ENCODE assay signal across 26 cellular contexts in the genomic region with DNA sequence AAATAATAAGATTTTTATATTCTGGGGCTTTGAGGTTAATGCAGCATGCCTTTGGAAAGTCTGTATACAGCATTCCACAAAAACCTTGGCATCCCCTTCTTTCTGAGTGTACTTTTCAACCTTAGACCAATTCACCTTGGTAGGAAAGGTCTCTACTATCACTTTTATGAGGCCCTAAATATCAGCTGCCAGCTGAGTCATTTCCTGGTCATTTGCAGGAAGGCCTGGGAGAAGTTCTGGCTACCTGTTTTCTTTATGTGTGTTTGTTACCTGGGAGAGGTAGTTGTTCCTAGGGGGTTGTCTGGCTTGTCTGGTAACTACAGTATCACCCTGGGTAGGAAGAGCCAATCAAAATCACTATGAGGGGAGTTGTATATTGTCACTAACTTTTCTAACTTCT. TPM values are rescaled to one million over a fixed set of nuclear protein-coding genes. Genes with fewer than 3 reads are reported as not detected.
DNase-seq lines count a peak whose midpoint lies in the region; ATAC-seq, FAIRE-seq and TF ChIP-seq lines count a peak whose summit lies in the region.
"Had no signal": no experiment of that assay in that cellular context is flagged by ENCODE, and none has a peak within 500 bp of the region (broad histone marks: within the 10 kb centered on the region; RNA-seq: fewer than 3 reads in every experiment).

No MANE protein-coding gene starts in this region.

- peak overlapping the region; percentile 70 for H3K27ac Mint-ChIP-seq in MCF 10A (ENCODE audit: low read depth, unreplicated experiment)
- peak overlapping the region; percentile 57; the same call in 1 of the 2 replicates for H3K27ac Mint-ChIP-seq in WTC11
- H3K27ac Mint-ChIP-seq: activated B cell treated with CpG ODN at 0.5 μM for 24 hours; B cell; effector memory CD8-positive, alpha-beta T cell; naive thymus-derived CD4-positive, alpha-beta T cell had no signal

- H3K4me3 Mint-ChIP-seq in MCF 10A (ENCODE audit: unreplicated experiment) (no peak overlapping the region), WTC11 (no peak overlapping the region)
- H3K4me3 Mint-ChIP-seq: activated B cell treated with CpG ODN at 0.5 μM for 24 hours; B cell; effector memory CD8-positive, alpha-beta T cell; naive thymus-derived CD4-positive, alpha-beta T cell had no signal

- no peak overlapping the region for H3K27ac ChIP-seq in breast epithelium
- H3K27ac ChIP-seq: heart right ventricle, right lobe of liver, suprapubic skin had no signal

- no peaks in the 10 kb centered on the region for H3K4me1 ChIP-seq in breast epithelium
- no peaks in the 10 kb centered on the region for H3K4me1 ChIP-seq in HAP-1
- H3K4me1 ChIP-seq: heart right ventricle, right lobe of liver, suprapubic skin had no signal

- intact Hi-C loops in MCF 10A (cut with micrococcal nuclease) (no loop called here), breast epithelium (cut with DNase I; ENCODE audit: low total_unique reads) (loop anchor here (5.0 kb wide), 2 partner anchors 727 to 1298 kb away; no protein-coding TSS in a partner anchor)

- H3K4me1 Mint-ChIP-seq in MCF 10A (ENCODE audit: insufficient read depth, unreplicated experiment) (peaks cover 10% of the 10 kb centered on the region), WTC11 (peaks cover 27% of the 10 kb centered on the region)
- H3K4me1 Mint-ChIP-seq: activated B cell treated with CpG ODN at 0.5 μM for 24 hours; B cell; naive thymus-derived CD4-positive, alpha-beta T cell had no signal

- POLR2A ChIA-PET in MCF 10A (lab: Yijun Ruan, JAX) (interaction anchor here (0.7 to 1.6 kb wide), 2 partner anchors 9 to 10 kb away, joined by 3 read pairs; no protein-coding TSS in a partner anchor), WTC11 (lab: Charles Lee) (interaction anchor here (0.7 kb wide), 1 partner anchor 15 kb away, joined by 3 read pairs; no protein-coding TSS in a partner anchor)

- no peaks in the 10 kb centered on the region for H3K9me3 Mint-ChIP-seq in MCF 10A (ENCODE audit: unreplicated experiment)
- H3K9me3 Mint-ChIP-seq in WTC11, result peaks cover 23% of the 10 kb centered on the region

- no TSS peak for BruUV-seq in MCF 10A (replicated peaks; lab: Mats Ljungman, UMichigan)

- DNase-seq in MCF 10A (ENCODE audit: unreplicated experiment), result peak; percentile 63
- DNase-seq in breast epithelium (ENCODE audit: low spot score in 2 of 2), result no peak
- DNase-seq in WTC11 (ENCODE audit: low spot score), result no peak
- DNase-seq in islet precursor cell, result peak; percentile 87
- DNase-seq in urothelium cell line (ENCODE audit: low spot score), result peak; percentile 7
- DNase-seq in HAP-1 (ENCODE audit: low spot score in 2 of 2), result no peak
- DNase-seq in GM12891 (ENCODE audit: insufficient read length, low spot score), result no peak
- DNase-seq in mucosa of gallbladder (ENCODE audit: low spot score), result no peak
- DNase-seq: activated B cell treated with CpG ODN at 0.5 μM for 24 hours; activated naive CD4-positive, alpha-beta T cell treated with anti-CD3 and anti-CD28 coated beads, Interleukin-2, amount 50 U/mL, for 16 hours; activated T-cell treated with anti-CD3 and anti-CD28 coated beads, Interleukin-2, amount 50 U/mL, for 48 hours; aorta; COR-L47; effector memory CD8-positive, alpha-beta T cell; heart right ventricle; MV-4-11; naive thymus-derived CD4-positive, alpha-beta T cell; NCI-H187; NCI-H82; right lobe of liver had no signal

- H3K36me3 ChIP-seq in breast epithelium, result no peaks in the 10 kb centered on the region
- no peaks in the 10 kb centered on the region for H3K36me3 ChIP-seq in HAP-1 (replicated peaks)
- H3K36me3 ChIP-seq: heart right ventricle, right lobe of liver, suprapubic skin had no signal

- ATAC-seq in WTC11, result peak; percentile 92
- ATAC-seq: effector memory CD8-positive, alpha-beta T cell; heart right ventricle; naive thymus-derived CD4-positive, alpha-beta T cell had no signal

- H3K27me3 Mint-ChIP-seq in MCF 10A (ENCODE audit: insufficient read depth, unreplicated experiment), result no peaks in the 10 kb centered on the region
- no peaks in the 10 kb centered on the region for H3K27me3 Mint-ChIP-seq in WTC11 (ENCODE audit: low read depth)
- H3K27me3 Mint-ChIP-seq: activated B cell treated with CpG ODN at 0.5 μM for 24 hours, B cell had no signal

- CTCF ChIA-PET in MCF 10A (lab: Yijun Ruan, JAX), result interaction anchor here (0.5 to 1.2 kb wide), 2 partner anchors 9 to 81 kb away, joined by 3 to 4 read pairs; no protein-coding TSS in a partner anchor
- CTCF ChIA-PET in WTC11 (lab: Charles Lee), result interaction anchor here (0.9 kb wide), 1 partner anchor 247 kb away, joined by 3 read pairs; no protein-coding TSS in a partner anchor

- H3K4me3 ChIP-seq in breast epithelium (no peak overlapping the region), HAP-1 (no peak overlapping the region)
- H3K4me3 ChIP-seq: heart right ventricle, right lobe of liver, suprapubic skin had no signal

- H3K27me3 ChIP-seq in breast epithelium (no peaks in the 10 kb centered on the region), HAP-1 (ENCODE audit: low read depth) (no peaks in the 10 kb centered on the region)
- H3K27me3 ChIP-seq: heart right ventricle, right lobe of liver, suprapubic skin had no signal

- H3K9me3 ChIP-seq in breast epithelium, result no peaks in the 10 kb centered on the region
- no peaks in the 10 kb centered on the region for H3K9me3 ChIP-seq in HAP-1
- H3K9me3 ChIP-seq: heart right ventricle, right lobe of liver, suprapubic skin had no signal

- TF ChIP-seq POLR2A in breast epithelium (IDR thresholded peaks at IDR 0.05) (no peak), GM12891 (IDR thresholded peaks at IDR 0.05; ENCODE audit: low read depth, low read length) (no peak)

- H3K36me3 Mint-ChIP-seq in MCF 10A (ENCODE audit: insufficient read depth, unreplicated experiment) (no peaks in the 10 kb centered on the region), WTC11 (peaks cover 11% of the 10 kb centered on the region)
- H3K36me3 Mint-ChIP-seq: naive thymus-derived CD4-positive, alpha-beta T cell had no signal

- in situ Hi-C loops in HAP-1 (cut with MboI; ENCODE audit: low sequenced_read_pairs), result no loop called here

- FAIRE-seq in urothelium cell line (lab: Jason Lieb, UNC) (no peak), GM12891 (lab: Jason Lieb, UNC) (no peak)
- FAIRE-seq: A204.1, GM18507, islet of Langerhans had no signal

- no peak for TF ChIP-seq CTCF in MCF 10A (IDR thresholded peaks at IDR 0.05; ENCODE audit: unreplicated experiment)
- no peak for TF ChIP-seq CTCF in breast epithelium (IDR thresholded peaks at IDR 0.05)
- no peak for TF ChIP-seq CTCF in WTC11 (IDR thresholded peaks at IDR 0.05)

TF ChIP-seq in WTC11, 78 proteins besides CTCF, POLR2A, EP300 and RAD21:
- TF ChIP-seq ZNF138 (CRISPR knock-in tag; conservative IDR thresholded peaks at IDR 0.05), result no peak
TF ChIP-seq in WTC11: peak in this region for 0.

TF ChIP-seq in GM12891, 5 proteins besides CTCF, POLR2A, EP300 and RAD21:
- no peak for TF ChIP-seq SPI1 (IDR thresholded peaks at IDR 0.05; ENCODE audit: low read depth, low read length)
- TF ChIP-seq POU2F2 (IDR thresholded peaks at IDR 0.05; ENCODE audit: low read depth, low read length), result no peak
- no peak for TF ChIP-seq TAF1 (IDR thresholded peaks at IDR 0.05; ENCODE audit: low read depth, low read length)
- no peak for TF ChIP-seq PAX5 (IDR thresholded peaks at IDR 0.05; ENCODE audit: insufficient read depth, low read length, severe bottlenecking)
- no peak for TF ChIP-seq POLR2AphosphoS5 (IDR thresholded peaks at IDR 0.05; ENCODE audit: low read depth, low read length)

RNA-seq across cellular contexts. Expression of a gene that starts 4.1 kb away (rescaled TPM):
- not detected in 2 replicates for total RNA-seq in MCF 10A (2022)
- total RNA-seq in breast epithelium, result not detected
- total RNA-seq in WTC11 (2021), result not detected in 3 replicates
- not detected for polyA plus RNA-seq in GM12891 (2012; ENCODE audit: low read depth, missing spikeins)
- total RNA-seq in mucosa of gallbladder, result not detected
- total RNA-seq: activated B cell treated with CpG ODN at 0.5 μM for 24 hours; aorta; B cell; naive thymus-derived CD4-positive, alpha-beta T cell; osteoblast; right lobe of liver; suprapubic skin had no signal
- polyA plus RNA-seq: aorta; heart right ventricle; naive thymus-derived CD4-positive, alpha-beta T cell had no signal

Comparison
In these comparisons a context has a peak if more than half of its experiments do, and no peak if none do; other contexts are left out.
1. DNase-seq: peak in MCF 10A (single experiment), islet precursor cell (single experiment) and urothelium cell line (single experiment); none in breast epithelium (0 of 2), WTC11 (single experiment), HAP-1 (0 of 2), GM12891 (single experiment) and mucosa of gallbladder (single experiment).